Comparison of ENCODE assay signal across 9 cellular contexts in genomic region chr13:40629678-40630384, GRCh38. TPM values are rescaled to one million over a fixed set of nuclear protein-coding genes. Genes with fewer than 3 reads are reported as not detected.
DNase-seq lines count a peak whose midpoint lies in the region; ATAC-seq, FAIRE-seq and TF ChIP-seq lines count a peak whose summit lies in the region.
"Had no signal": no experiment of that assay in that cellular context is flagged by ENCODE, and none has a peak within 500 bp of the region (broad histone marks: within the 10 kb centered on the region; RNA-seq: fewer than 3 reads in every experiment).

No MANE protein-coding gene starts in this region.

- peaks cover 60% of the 10 kb centered on the region for H3K4me1 Mint-ChIP-seq in activated CD8-positive, alpha-beta T cell treated with anti-CD3 and anti-CD28 coated beads, Interleukin-2, amount 10 ng/mL, durations not matched to agents 7 days and 5 days (ENCODE audit: low read depth)
- H3K4me1 Mint-ChIP-seq in glutamatergic neuron (ENCODE audit: low read depth, unreplicated experiment), result no peaks in the 10 kb centered on the region

- POLR2A ChIA-PET in activated CD8-positive, alpha-beta T cell treated with anti-CD3 and anti-CD28 coated beads, Interleukin-2, amount 10 ng/mL, durations not matched to agents 7 days and 5 days (lab: Charles Lee), result interaction anchor here (0.5 to 1.3 kb wide), 3 partner anchors 9 to 118 kb away, joined by 3 to 6 read pairs (median 3); no protein-coding TSS in a partner anchor

- no peak overlapping the region for H3K4me3 Mint-ChIP-seq in activated CD8-positive, alpha-beta T cell treated with anti-CD3 and anti-CD28 coated beads, Interleukin-2, amount 10 ng/mL, durations not matched to agents 7 days and 5 days
- H3K4me3 Mint-ChIP-seq in glutamatergic neuron (ENCODE audit: unreplicated experiment), result no peak overlapping the region

- ATAC-seq in GM19351 (IDR thresholded peaks at IDR 0.05; ENCODE audit: unreplicated experiment) (peak; percentile 84), HG03095 (IDR thresholded peaks at IDR 0.05; ENCODE audit: unreplicated experiment) (peak; percentile 80)
- ATAC-seq in activated CD8-positive, alpha-beta T cell treated with anti-CD3 and anti-CD28 coated beads, Interleukin-2, amount 10 ng/mL, durations not matched to agents 7 days and 5 days, result no peak

- peak overlapping the region; percentile 28 for H3K27ac Mint-ChIP-seq in activated CD8-positive, alpha-beta T cell treated with anti-CD3 and anti-CD28 coated beads, Interleukin-2, amount 10 ng/mL, durations not matched to agents 7 days and 5 days
- no peak overlapping the region for H3K27ac Mint-ChIP-seq in glutamatergic neuron (ENCODE audit: unreplicated experiment)

- H3K36me3 Mint-ChIP-seq in activated CD8-positive, alpha-beta T cell treated with anti-CD3 and anti-CD28 coated beads, Interleukin-2, amount 10 ng/mL, durations not matched to agents 7 days and 5 days (ENCODE audit: low read depth), result peaks cover 44% of the 10 kb centered on the region
- no peaks in the 10 kb centered on the region for H3K36me3 Mint-ChIP-seq in glutamatergic neuron (ENCODE audit: unreplicated experiment)

- no peaks in the 10 kb centered on the region for H3K27me3 Mint-ChIP-seq in activated CD8-positive, alpha-beta T cell treated with anti-CD3 and anti-CD28 coated beads, Interleukin-2, amount 10 ng/mL, durations not matched to agents 7 days and 5 days (ENCODE audit: low read depth)
- H3K27me3 Mint-ChIP-seq in glutamatergic neuron (ENCODE audit: unreplicated experiment), result peaks cover 3% of the 10 kb centered on the region

- TF ChIP-seq CTCF in glutamatergic neuron (IDR thresholded peaks at IDR 0.05; ENCODE audit: partially characterized antibody, unreplicated experiment), result no peak

- CTCF ChIA-PET in activated CD8-positive, alpha-beta T cell treated with anti-CD3 and anti-CD28 coated beads, Interleukin-2, amount 10 ng/mL, durations not matched to agents 7 days and 5 days (lab: Charles Lee), result interaction anchor here (0.6 to 1.4 kb wide), 3 partner anchors 13 to 315 kb away, joined by 3 to 5 read pairs (median 3); no protein-coding TSS in a partner anchor

- TF ChIP-seq POLR2A in H54 (IDR thresholded peaks at IDR 0.05; ENCODE audit: low read depth, low read length), result no peak

- no peak for FAIRE-seq in H54 (lab: Jason Lieb, UNC)

- DNase-seq in CD1c-positive myeloid dendritic cell (ENCODE audit: extremely low spot score), result peak; percentile 88
- DNase-seq in activated CD8-positive, alpha-beta T cell treated with anti-CD3 and anti-CD28 coated beads, Interleukin-2, amount 10 ng/mL, durations not matched to agents 7 days and 5 days, result no peak
- DNase-seq in iPS-NIHi11 (ENCODE audit: low spot score), result no peak
- no peak for DNase-seq in glutamatergic neuron
- no peak for DNase-seq in H54 (ENCODE audit: insufficient read length, low spot score)
- no peak for DNase-seq in NCI-H1417 treated with DMSO at 0.1 percent for 48 hours (lab: John Stamatoyannopoulos, UW)
- DNase-seq: DMS79 had no signal

- H3K9me3 Mint-ChIP-seq in activated CD8-positive, alpha-beta T cell treated with anti-CD3 and anti-CD28 coated beads, Interleukin-2, amount 10 ng/mL, durations not matched to agents 7 days and 5 days (ENCODE audit: insufficient read depth), result no peaks in the 10 kb centered on the region
- no peaks in the 10 kb centered on the region for H3K9me3 Mint-ChIP-seq in glutamatergic neuron (ENCODE audit: unreplicated experiment)

RNA-seq across cellular contexts. Expression of gene FOXO1, which starts 36.6 kb away (rescaled TPM):
- total RNA-seq in activated CD8-positive, alpha-beta T cell treated with anti-CD3 and anti-CD28 coated beads, Interleukin-2, amount 10 ng/mL, durations not matched to agents 7 days and 5 days, result 10 to 100 TPM; 23.1 to 24.0 TPM
- total RNA-seq in glutamatergic neuron (ENCODE audit: unreplicated experiment), result 1.4 TPM
